In the genomic region with DNA sequence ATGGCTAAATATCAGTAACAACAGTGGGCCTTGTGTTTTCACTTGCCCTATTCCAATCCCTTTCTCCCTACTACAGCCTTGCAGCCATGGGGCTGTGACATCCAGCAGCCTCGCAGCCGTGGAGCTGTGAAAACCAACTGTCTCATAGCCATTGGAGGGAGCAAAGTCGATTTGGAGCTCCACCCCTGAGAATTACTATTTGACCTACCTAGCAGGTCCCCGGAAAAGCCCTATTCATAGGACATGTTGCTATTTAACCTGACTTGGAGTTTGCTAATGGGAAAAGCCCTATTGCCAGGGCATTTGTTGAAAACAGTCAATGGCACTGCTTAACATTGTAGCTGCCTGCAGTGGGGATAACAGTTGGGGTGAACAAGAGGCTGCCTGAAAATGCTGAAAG, we compare ENCODE assay signal across 1 cellular context.
TF ChIP-seq lines count a peak whose summit lies in the region.

No MANE protein-coding gene starts in this region.

TF ChIP-seq in HepG2, 621 proteins besides CTCF, POLR2A, EP300 and RAD21 (continues in another document):
- TF ChIP-seq ZNF451 (CRISPR knock-in tag; IDR thresholded peaks at IDR 0.05) = no peak
- no peak for TF ChIP-seq ZNF160 (CRISPR knock-in tag; IDR thresholded peaks at IDR 0.05)
- TF ChIP-seq GZF1 (CRISPR knock-in tag; IDR thresholded peaks at IDR 0.05) = no peak
- peak; percentile 30 for TF ChIP-seq TEAD3 (CRISPR knock-in tag; optimal IDR thresholded peaks at IDR 0.05; ENCODE audit: borderline replicate concordance)
- TF ChIP-seq ZNF501 (CRISPR knock-in tag; IDR thresholded peaks at IDR 0.05) = peak; percentile 30; the same call in 1 of the 2 replicates
- no peak for TF ChIP-seq CCAR2 (optimal IDR thresholded peaks at IDR 0.05; ENCODE audit: low read depth, low read length)
- TF ChIP-seq ZNF644 (CRISPR knock-in tag; IDR thresholded peaks at IDR 0.05; ENCODE audit: low read depth) = peak; percentile 76
- TF ChIP-seq, protein P1, sequence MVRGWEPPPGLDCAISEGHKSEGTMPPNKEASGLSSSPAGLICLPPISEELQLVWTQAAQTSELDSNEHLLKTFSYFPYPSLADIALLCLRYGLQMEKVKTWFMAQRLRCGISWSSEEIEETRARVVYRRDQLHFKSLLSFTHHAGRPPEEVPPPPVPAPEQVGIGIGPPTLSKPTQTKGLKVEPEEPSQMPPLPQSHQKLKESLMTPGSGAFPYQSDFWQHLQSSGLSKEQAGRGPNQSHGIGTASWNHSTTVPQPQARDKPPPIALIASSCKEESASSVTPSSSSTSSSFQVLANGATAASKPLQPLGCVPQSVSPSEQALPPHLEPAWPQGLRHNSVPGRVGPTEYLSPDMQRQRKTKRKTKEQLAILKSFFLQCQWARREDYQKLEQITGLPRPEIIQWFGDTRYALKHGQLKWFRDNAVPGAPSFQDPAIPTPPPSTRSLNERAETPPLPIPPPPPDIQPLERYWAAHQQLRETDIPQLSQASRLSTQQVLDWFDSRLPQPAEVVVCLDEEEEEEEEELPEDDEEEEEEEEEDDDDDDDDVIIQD (CRISPR knock-in tag; IDR thresholded peaks at IDR 0.05; ENCODE audit: low read depth) = peak; percentile 81; the same call in 1 of the 2 replicates
- TF ChIP-seq ZNF230 (CRISPR knock-in tag; IDR thresholded peaks at IDR 0.05) = no peak
- no peak for TF ChIP-seq SOX13 (IDR thresholded peaks at IDR 0.05)
- peak in 1 of 2 experiments; percentile 40; a peak in 1 of 4 replicates for TF ChIP-seq SOX13 (CRISPR knock-in tag; conservative IDR thresholded peaks at IDR 0.05 in 1 of 2, IDR thresholded peaks at IDR 0.05 in 1 of 2)
- TF ChIP-seq ZFX (CRISPR knock-in tag; IDR thresholded peaks at IDR 0.05; ENCODE audit: low read depth) = peak; percentile 40; the same call in 1 of the 2 replicates
- TF ChIP-seq, protein P2, sequence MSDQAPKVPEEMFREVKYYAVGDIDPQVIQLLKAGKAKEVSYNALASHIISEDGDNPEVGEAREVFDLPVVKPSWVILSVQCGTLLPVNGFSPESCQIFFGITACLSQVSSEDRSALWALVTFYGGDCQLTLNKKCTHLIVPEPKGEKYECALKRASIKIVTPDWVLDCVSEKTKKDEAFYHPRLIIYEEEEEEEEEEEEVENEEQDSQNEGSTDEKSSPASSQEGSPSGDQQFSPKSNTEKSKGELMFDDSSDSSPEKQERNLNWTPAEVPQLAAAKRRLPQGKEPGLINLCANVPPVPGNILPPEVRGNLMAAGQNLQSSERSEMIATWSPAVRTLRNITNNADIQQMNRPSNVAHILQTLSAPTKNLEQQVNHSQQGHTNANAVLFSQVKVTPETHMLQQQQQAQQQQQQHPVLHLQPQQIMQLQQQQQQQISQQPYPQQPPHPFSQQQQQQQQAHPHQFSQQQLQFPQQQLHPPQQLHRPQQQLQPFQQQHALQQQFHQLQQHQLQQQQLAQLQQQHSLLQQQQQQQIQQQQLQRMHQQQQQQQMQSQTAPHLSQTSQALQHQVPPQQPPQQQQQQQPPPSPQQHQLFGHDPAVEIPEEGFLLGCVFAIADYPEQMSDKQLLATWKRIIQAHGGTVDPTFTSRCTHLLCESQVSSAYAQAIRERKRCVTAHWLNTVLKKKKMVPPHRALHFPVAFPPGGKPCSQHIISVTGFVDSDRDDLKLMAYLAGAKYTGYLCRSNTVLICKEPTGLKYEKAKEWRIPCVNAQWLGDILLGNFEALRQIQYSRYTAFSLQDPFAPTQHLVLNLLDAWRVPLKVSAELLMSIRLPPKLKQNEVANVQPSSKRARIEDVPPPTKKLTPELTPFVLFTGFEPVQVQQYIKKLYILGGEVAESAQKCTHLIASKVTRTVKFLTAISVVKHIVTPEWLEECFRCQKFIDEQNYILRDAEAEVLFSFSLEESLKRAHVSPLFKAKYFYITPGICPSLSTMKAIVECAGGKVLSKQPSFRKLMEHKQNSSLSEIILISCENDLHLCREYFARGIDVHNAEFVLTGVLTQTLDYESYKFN (CRISPR knock-in tag; conservative IDR thresholded peaks at IDR 0.05) = peak; percentile 65
- TF ChIP-seq HNF4A (CRISPR knock-in tag; IDR thresholded peaks at IDR 0.05) = peak; percentile 70
- no peak for TF ChIP-seq AHR (CRISPR knock-in tag; IDR thresholded peaks at IDR 0.05)
- TF ChIP-seq, protein P3, sequence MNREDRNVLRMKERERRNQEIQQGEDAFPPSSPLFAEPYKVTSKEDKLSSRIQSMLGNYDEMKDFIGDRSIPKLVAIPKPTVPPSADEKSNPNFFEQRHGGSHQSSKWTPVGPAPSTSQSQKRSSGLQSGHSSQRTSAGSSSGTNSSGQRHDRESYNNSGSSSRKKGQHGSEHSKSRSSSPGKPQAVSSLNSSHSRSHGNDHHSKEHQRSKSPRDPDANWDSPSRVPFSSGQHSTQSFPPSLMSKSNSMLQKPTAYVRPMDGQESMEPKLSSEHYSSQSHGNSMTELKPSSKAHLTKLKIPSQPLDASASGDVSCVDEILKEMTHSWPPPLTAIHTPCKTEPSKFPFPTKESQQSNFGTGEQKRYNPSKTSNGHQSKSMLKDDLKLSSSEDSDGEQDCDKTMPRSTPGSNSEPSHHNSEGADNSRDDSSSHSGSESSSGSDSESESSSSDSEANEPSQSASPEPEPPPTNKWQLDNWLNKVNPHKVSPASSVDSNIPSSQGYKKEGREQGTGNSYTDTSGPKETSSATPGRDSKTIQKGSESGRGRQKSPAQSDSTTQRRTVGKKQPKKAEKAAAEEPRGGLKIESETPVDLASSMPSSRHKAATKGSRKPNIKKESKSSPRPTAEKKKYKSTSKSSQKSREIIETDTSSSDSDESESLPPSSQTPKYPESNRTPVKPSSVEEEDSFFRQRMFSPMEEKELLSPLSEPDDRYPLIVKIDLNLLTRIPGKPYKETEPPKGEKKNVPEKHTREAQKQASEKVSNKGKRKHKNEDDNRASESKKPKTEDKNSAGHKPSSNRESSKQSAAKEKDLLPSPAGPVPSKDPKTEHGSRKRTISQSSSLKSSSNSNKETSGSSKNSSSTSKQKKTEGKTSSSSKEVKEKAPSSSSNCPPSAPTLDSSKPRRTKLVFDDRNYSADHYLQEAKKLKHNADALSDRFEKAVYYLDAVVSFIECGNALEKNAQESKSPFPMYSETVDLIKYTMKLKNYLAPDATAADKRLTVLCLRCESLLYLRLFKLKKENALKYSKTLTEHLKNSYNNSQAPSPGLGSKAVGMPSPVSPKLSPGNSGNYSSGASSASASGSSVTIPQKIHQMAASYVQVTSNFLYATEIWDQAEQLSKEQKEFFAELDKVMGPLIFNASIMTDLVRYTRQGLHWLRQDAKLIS (CRISPR knock-in tag; IDR thresholded peaks at IDR 0.05) = no peak
- TF ChIP-seq ARNTL (CRISPR knock-in tag; IDR thresholded peaks at IDR 0.05) = peak; percentile 46; the same call in 1 of the 2 replicates
- TF ChIP-seq, protein P4, sequence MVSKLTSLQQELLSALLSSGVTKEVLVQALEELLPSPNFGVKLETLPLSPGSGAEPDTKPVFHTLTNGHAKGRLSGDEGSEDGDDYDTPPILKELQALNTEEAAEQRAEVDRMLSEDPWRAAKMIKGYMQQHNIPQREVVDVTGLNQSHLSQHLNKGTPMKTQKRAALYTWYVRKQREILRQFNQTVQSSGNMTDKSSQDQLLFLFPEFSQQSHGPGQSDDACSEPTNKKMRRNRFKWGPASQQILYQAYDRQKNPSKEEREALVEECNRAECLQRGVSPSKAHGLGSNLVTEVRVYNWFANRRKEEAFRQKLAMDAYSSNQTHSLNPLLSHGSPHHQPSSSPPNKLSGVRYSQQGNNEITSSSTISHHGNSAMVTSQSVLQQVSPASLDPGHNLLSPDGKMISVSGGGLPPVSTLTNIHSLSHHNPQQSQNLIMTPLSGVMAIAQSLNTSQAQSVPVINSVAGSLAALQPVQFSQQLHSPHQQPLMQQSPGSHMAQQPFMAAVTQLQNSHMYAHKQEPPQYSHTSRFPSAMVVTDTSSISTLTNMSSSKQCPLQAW (CRISPR knock-in tag; IDR thresholded peaks at IDR 0.05) = peak; percentile 54
- TF ChIP-seq, protein P5, sequence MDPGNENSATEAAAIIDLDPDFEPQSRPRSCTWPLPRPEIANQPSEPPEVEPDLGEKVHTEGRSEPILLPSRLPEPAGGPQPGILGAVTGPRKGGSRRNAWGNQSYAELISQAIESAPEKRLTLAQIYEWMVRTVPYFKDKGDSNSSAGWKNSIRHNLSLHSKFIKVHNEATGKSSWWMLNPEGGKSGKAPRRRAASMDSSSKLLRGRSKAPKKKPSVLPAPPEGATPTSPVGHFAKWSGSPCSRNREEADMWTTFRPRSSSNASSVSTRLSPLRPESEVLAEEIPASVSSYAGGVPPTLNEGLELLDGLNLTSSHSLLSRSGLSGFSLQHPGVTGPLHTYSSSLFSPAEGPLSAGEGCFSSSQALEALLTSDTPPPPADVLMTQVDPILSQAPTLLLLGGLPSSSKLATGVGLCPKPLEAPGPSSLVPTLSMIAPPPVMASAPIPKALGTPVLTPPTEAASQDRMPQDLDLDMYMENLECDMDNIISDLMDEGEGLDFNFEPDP (CRISPR knock-in tag; conservative IDR thresholded peaks at IDR 0.05) = no peak
- no peak for TF ChIP-seq SP1 (IDR thresholded peaks at IDR 0.05)
- no peak for TF ChIP-seq SP1 (CRISPR knock-in tag; IDR thresholded peaks at IDR 0.05)
- TF ChIP-seq SOX5 (CRISPR knock-in tag; IDR thresholded peaks at IDR 0.05; ENCODE audit: borderline replicate concordance) = 0 out of 2 replicates have a peak, but pooled peaks have one; percentile 24
- 0 out of 2 replicates have a peak, but pooled peaks have one; percentile 3 for TF ChIP-seq CEBPG (CRISPR knock-in tag; IDR thresholded peaks at IDR 0.05)
- TF ChIP-seq KAT8 (CRISPR knock-in tag; IDR thresholded peaks at IDR 0.05) = 0 out of 2 replicates have a peak, but pooled peaks have one; percentile 27
- TF ChIP-seq SMARCC2 (IDR thresholded peaks at IDR 0.05) = no peak
- TF ChIP-seq, protein P6, sequence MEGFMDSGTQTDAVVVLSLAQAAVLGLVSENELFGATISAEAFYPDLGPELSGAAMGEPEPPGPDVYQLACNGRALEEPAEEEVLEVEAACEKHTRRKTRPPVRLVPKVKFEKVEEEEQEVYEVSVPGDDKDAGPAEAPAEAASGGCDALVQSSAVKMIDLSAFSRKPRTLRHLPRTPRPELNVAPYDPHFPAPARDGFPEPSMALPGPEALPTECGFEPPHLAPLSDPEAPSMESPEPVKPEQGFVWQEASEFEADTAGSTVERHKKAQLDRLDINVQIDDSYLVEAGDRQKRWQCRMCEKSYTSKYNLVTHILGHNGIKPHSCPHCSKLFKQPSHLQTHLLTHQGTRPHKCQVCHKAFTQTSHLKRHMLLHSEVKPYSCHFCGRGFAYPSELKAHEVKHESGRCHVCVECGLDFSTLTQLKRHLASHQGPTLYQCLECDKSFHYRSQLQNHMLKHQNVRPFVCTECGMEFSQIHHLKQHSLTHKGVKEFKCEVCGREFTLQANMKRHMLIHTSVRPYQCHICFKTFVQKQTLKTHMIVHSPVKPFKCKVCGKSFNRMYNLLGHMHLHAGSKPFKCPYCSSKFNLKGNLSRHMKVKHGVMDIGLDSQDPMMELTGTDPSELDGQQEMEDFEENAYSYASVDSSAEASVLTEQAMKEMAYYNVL (CRISPR knock-in tag; IDR thresholded peaks at IDR 0.05; ENCODE audit: borderline replicate concordance) = no peak
- TF ChIP-seq TARDBP (CRISPR knock-in tag; IDR thresholded peaks at IDR 0.05) = 0 out of 2 replicates have a peak, but pooled peaks have one; percentile 31
- TF ChIP-seq ESRRA (CRISPR knock-in tag; IDR thresholded peaks at IDR 0.05; ENCODE audit: low read depth) = peak; percentile 59; the same call in 1 of the 2 replicates
- 0 out of 2 replicates have a peak, but pooled peaks have one; percentile 25 for TF ChIP-seq ZSCAN21 (CRISPR knock-in tag; IDR thresholded peaks at IDR 0.05; ENCODE audit: borderline replicate concordance)
- 0 out of 2 replicates have a peak, but pooled peaks have one; percentile 29 for TF ChIP-seq ZNF556 (CRISPR knock-in tag; IDR thresholded peaks at IDR 0.05; ENCODE audit: borderline replicate concordance)
- TF ChIP-seq, protein P7, sequence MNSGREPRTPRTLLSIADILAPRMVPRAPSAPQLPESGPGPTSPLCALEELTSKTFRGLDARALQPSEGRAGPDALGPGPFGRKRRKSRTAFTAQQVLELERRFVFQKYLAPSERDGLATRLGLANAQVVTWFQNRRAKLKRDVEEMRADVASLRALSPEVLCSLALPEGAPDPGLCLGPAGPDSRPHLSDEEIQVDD (CRISPR knock-in tag; IDR thresholded peaks at IDR 0.05; ENCODE audit: borderline replicate concordance) = no peak
- TF ChIP-seq ZNF550 (CRISPR knock-in tag; IDR thresholded peaks at IDR 0.05; ENCODE audit: borderline replicate concordance) = no peak
- TF ChIP-seq, protein P8, sequence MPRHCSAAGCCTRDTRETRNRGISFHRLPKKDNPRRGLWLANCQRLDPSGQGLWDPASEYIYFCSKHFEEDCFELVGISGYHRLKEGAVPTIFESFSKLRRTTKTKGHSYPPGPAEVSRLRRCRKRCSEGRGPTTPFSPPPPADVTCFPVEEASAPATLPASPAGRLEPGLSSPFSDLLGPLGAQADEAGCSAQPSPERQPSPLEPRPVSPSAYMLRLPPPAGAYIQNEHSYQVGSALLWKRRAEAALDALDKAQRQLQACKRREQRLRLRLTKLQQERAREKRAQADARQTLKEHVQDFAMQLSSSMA (CRISPR knock-in tag; IDR thresholded peaks at IDR 0.05) = 0 out of 2 replicates have a peak, but pooled peaks have one; percentile 31
- TF ChIP-seq ZNF773 (CRISPR knock-in tag; IDR thresholded peaks at IDR 0.05; ENCODE audit: borderline replicate concordance) = no peak
- TF ChIP-seq, protein P9, sequence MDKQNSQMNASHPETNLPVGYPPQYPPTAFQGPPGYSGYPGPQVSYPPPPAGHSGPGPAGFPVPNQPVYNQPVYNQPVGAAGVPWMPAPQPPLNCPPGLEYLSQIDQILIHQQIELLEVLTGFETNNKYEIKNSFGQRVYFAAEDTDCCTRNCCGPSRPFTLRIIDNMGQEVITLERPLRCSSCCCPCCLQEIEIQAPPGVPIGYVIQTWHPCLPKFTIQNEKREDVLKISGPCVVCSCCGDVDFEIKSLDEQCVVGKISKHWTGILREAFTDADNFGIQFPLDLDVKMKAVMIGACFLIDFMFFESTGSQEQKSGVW (CRISPR knock-in tag; IDR thresholded peaks at IDR 0.05; ENCODE audit: borderline replicate concordance) = no peak
- peak; percentile 81 for TF ChIP-seq SP5 (CRISPR knock-in tag; IDR thresholded peaks at IDR 0.05; ENCODE audit: borderline replicate concordance, low read depth)
- no peak for TF ChIP-seq ZNF121 (CRISPR knock-in tag; IDR thresholded peaks at IDR 0.05)
- no peak for TF ChIP-seq IKZF4 (CRISPR knock-in tag; IDR thresholded peaks at IDR 0.05; ENCODE audit: borderline replicate concordance, low read depth, not compliant biosample characterization)
- TF ChIP-seq RARA (CRISPR knock-in tag; IDR thresholded peaks at IDR 0.05) = 0 out of 2 replicates have a peak, but pooled peaks have one; percentile 6
- peak; percentile 54 for TF ChIP-seq SALL1 (CRISPR knock-in tag; IDR thresholded peaks at IDR 0.05)
- TF ChIP-seq ZFP36L1 (CRISPR knock-in tag; IDR thresholded peaks at IDR 0.05) = no peak
- TF ChIP-seq ZSCAN29 (CRISPR knock-in tag; conservative IDR thresholded peaks at IDR 0.05) = peak; percentile 57; the same call in 1 of the 2 replicates
- TF ChIP-seq ZMYM4 (CRISPR knock-in tag; IDR thresholded peaks at IDR 0.05) = peak; percentile 66; the same call in 1 of the 2 replicates
- TF ChIP-seq ZNF652 (CRISPR knock-in tag; IDR thresholded peaks at IDR 0.05; ENCODE audit: borderline replicate concordance, low read depth) = no peak
- no peak for TF ChIP-seq POLR2AphosphoS5 (IDR thresholded peaks at IDR 0.05; ENCODE audit: low read depth, low read length)
- TF ChIP-seq SAP130 (CRISPR knock-in tag; IDR thresholded peaks at IDR 0.05; ENCODE audit: low read depth) = peak; percentile 45
- TF ChIP-seq ZMYM3 (CRISPR knock-in tag; IDR thresholded peaks at IDR 0.05) = 0 out of 2 replicates have a peak, but pooled peaks have one; percentile 12
- peak; percentile 99 for TF ChIP-seq ZNF432 (CRISPR knock-in tag; IDR thresholded peaks at IDR 0.05; ENCODE audit: borderline replicate concordance)
- peak; percentile 68 for TF ChIP-seq HNF4G (IDR thresholded peaks at IDR 0.05; ENCODE audit: borderline replicate concordance, low read depth, low read length)
- TF ChIP-seq HNF4G (CRISPR knock-in tag; IDR thresholded peaks at IDR 0.05; ENCODE audit: borderline replicate concordance, low read depth) = no peak
- TF ChIP-seq SYNCRIP (IDR thresholded peaks at IDR 0.05; ENCODE audit: insufficient read depth, low read depth, low read length) = no peak
